In genomic region chrX:27565992-27566391, GRCh38 we compare ENCODE assay signal across 23 cellular contexts. TPM values are rescaled to one million over a fixed set of nuclear protein-coding genes. Genes with fewer than 3 reads are reported as not detected.
DNase-seq lines count a peak whose midpoint lies in the region; FAIRE-seq and TF ChIP-seq lines count a peak whose summit lies in the region.
"Had no signal": no experiment of that assay in that cellular context is flagged by ENCODE, and none has a peak within 500 bp of the region (broad histone marks: within the 10 kb centered on the region; RNA-seq: fewer than 3 reads in every experiment).

No MANE protein-coding gene starts in this region.

- no peaks in the 10 kb centered on the region for H3K36me3 Mint-ChIP-seq in MCF 10A (ENCODE audit: insufficient read depth, unreplicated experiment)
- H3K36me3 Mint-ChIP-seq: activated CD4-positive, alpha-beta memory T cell treated with anti-CD3 and anti-CD28 coated beads for 36 hours had no signal

- H3K27me3 Mint-ChIP-seq in MCF 10A (ENCODE audit: insufficient read depth, unreplicated experiment), result no peaks in the 10 kb centered on the region
- H3K27me3 Mint-ChIP-seq: activated CD4-positive, alpha-beta memory T cell treated with anti-CD3 and anti-CD28 coated beads for 36 hours; stimulated activated naive CD8-positive, alpha-beta T cell treated with anti-CD3 and anti-CD28 coated beads, Interleukin-15, amount 100 ng/mL, for 72 hours had no signal

- no peak overlapping the region for H3K14ac ChIP-seq in H1 (ENCODE audit: insufficient read length)

- H3K27me3 ChIP-seq in mammary epithelial cell (ENCODE audit: insufficient read depth, low read length), result no peaks in the 10 kb centered on the region
- H3K27me3 ChIP-seq in H1 (replicated peaks in 1 of 4; ENCODE audit: control insufficient read depth in 3 of 4, extremely low read depth in 1 of 4, insufficient read depth in 3 of 4, low read length in 3 of 4), result no peaks in the 10 kb centered on the region
- H3K27me3 ChIP-seq in testis, result no peaks in the 10 kb centered on the region
- H3K27me3 ChIP-seq: gastroesophageal sphincter, upper lobe of right lung had no signal

- no peak overlapping the region for H3K18ac ChIP-seq in H1 (ENCODE audit: extremely low read depth, low read length)

- no peak overlapping the region for H2AK5ac ChIP-seq in H1 (ENCODE audit: low read depth, low read length)

- no peaks in the 10 kb centered on the region for H3K79me1 ChIP-seq in H1 (ENCODE audit: low read depth, low read length)

- FAIRE-seq in H1 (lab: Jason Lieb, UNC), result no peak

- no peak overlapping the region for H3K56ac ChIP-seq in H1 (replicated peaks; ENCODE audit: insufficient read length, low read depth, low read length)

- H2BK120ac ChIP-seq in H1 (replicated peaks; ENCODE audit: low read depth, low read length), result no peak overlapping the region

- no peak overlapping the region for H3K9ac ChIP-seq in mammary epithelial cell (ENCODE audit: insufficient read depth, low read length)
- no peak overlapping the region for H3K9ac ChIP-seq in H1 (replicated peaks in 1 of 4; ENCODE audit: extremely low read depth in 1 of 4, low read depth in 3 of 4, low read length in 3 of 4)
- H3K9ac ChIP-seq: GM23248 had no signal

- H3K4me1 ChIP-seq in mammary epithelial cell (ENCODE audit: insufficient read depth, low read length), result no peaks in the 10 kb centered on the region
- H3K4me1 ChIP-seq in H1 (replicated peaks in 1 of 4; ENCODE audit: control insufficient read depth in 3 of 4, insufficient read depth in 4 of 4, low read length in 3 of 4), result peaks cover 0 to 2% (median 0%) of the 10 kb centered on the region in 4 experiments; a peak in 1 of 7 replicates
- no peaks in the 10 kb centered on the region for H3K4me1 ChIP-seq in testis
- H3K4me1 ChIP-seq: gastroesophageal sphincter, upper lobe of right lung had no signal

- no peak overlapping the region for H2BK20ac ChIP-seq in H1 (ENCODE audit: low read length)

- POLR2A ChIA-PET in MCF 10A (lab: Yijun Ruan, JAX), result no interaction called here
- POLR2A ChIA-PET in H1 (lab: Charles Lee; ENCODE audit: partially characterized antibody), result no interaction called here

- H4K20me1 ChIP-seq in mammary epithelial cell (ENCODE audit: insufficient read depth, low read length), result no peaks in the 10 kb centered on the region
- H4K20me1 ChIP-seq in H1 (replicated peaks in 1 of 2; ENCODE audit: control insufficient read depth in 1 of 2, insufficient read depth in 2 of 2, low read length in 2 of 2), result no peaks in the 10 kb centered on the region

- no peaks in the 10 kb centered on the region for H3K23me2 ChIP-seq in H1 (ENCODE audit: low read depth, low read length)

- no peak overlapping the region for H4K91ac ChIP-seq in H1 (replicated peaks; ENCODE audit: insufficient read length, low read length)

- DNase-seq in mammary epithelial cell, result no peak
- no peak for DNase-seq in MCF 10A (ENCODE audit: unreplicated experiment)
- DNase-seq in H1 (ENCODE audit: low read depth in 1 of 2, low spot score in 2 of 2), result no peak
- DNase-seq in iris pigment epithelial cell (ENCODE audit: low read depth), result peak; percentile 64
- peak; percentile 76 for DNase-seq in testis
- DNase-seq in DMS153 treated with DMSO at 0.1 percent for 48 hours (lab: John Stamatoyannopoulos, UW; ENCODE audit: unreplicated experiment), result no peak
- DNase-seq in amygdala (lab: John Stamatoyannopoulos, UW), result no peak
- no peak for DNase-seq in activated CD4-positive, alpha-beta T cell treated with anti-CD3 and anti-CD28 coated beads, Interleukin-2, amount 50 U/mL, for 1 hour
- DNase-seq: 8988T; activated CD4-positive, alpha-beta memory T cell treated with anti-CD3 and anti-CD28 coated beads for 36 hours; activated T-cell treated with anti-CD3 and anti-CD28 coated beads, Interleukin-2, amount 50 U/mL, for 48 hours; DMS153; GM23248; KG1; NCI-H748 treated with DMSO at 0.1 percent for 48 hours; PC-9; stimulated activated naive CD8-positive, alpha-beta T cell treated with anti-CD3 and anti-CD28 coated beads, Interleukin-15, amount 100 ng/mL, for 72 hours; upper lobe of right lung had no signal

- H2BK15ac ChIP-seq in H1 (ENCODE audit: low read length), result no peak overlapping the region

- H3K4ac ChIP-seq in H1 (replicated peaks; ENCODE audit: insufficient read length, low read depth, low read length), result no peak overlapping the region

- H3K27ac ChIP-seq in mammary epithelial cell (ENCODE audit: insufficient read depth, low read depth, low read length) (no peak overlapping the region), H1 (ENCODE audit: low read depth, low read length) (no peak overlapping the region), testis (peak overlapping the region; percentile 50 to 55)
- H3K27ac ChIP-seq: C4-2B, gastroesophageal sphincter, GM23248, PC-9, upper lobe of right lung had no signal

- TF ChIP-seq RAD21 in H1 (IDR thresholded peaks at IDR 0.05 in 1 of 2, conservative IDR thresholded peaks at IDR 0.05 in 1 of 2; ENCODE audit: low read depth in 2 of 2, low read length in 2 of 2), result no peak

- H3K36me3 ChIP-seq in mammary epithelial cell (ENCODE audit: insufficient read depth, low read length) (no peaks in the 10 kb centered on the region), H1 (ENCODE audit: control insufficient read depth in 2 of 4, insufficient read depth in 4 of 4, low read length in 3 of 4) (no peaks in the 10 kb centered on the region), testis (ENCODE audit: low read depth, missing control alignments) (no peaks in the 10 kb centered on the region)
- H3K36me3 ChIP-seq: gastroesophageal sphincter, upper lobe of right lung had no signal

- H3K4me3 ChIP-seq in mammary epithelial cell (replicated peaks in 1 of 3; ENCODE audit: insufficient read depth in 1 of 3, low read depth in 2 of 3, low read length in 3 of 3) (no peak overlapping the region), H1 (ENCODE audit: extremely low read depth in 1 of 4, insufficient read depth in 2 of 4, low read depth in 3 of 4, low read length in 4 of 4) (no peak overlapping the region), testis (no peak overlapping the region)
- H3K4me3 ChIP-seq: gastroesophageal sphincter, GM23248, PC-9, upper lobe of right lung had no signal

- 48% methylated on average over 5 of the region's 5 CpGs for WGBS in mammary epithelial cell (ENCODE audit: low coverage, missing lambda C conversion rate)
- WGBS in H1 (ENCODE audit: extremely low coverage in 1 of 2, insufficient coverage in 1 of 2, insufficient read length in 1 of 2, insufficient replicate concordance in 2 of 2, low coverage in 1 of 2, low lambda C conversion rate in 2 of 2, missing lambda C conversion rate in 1 of 2), 2 experiments, result 97% methylated on average over 3 of the region's 5 CpGs; no CpG with 5 or more reads in 1 of the 2 experiments
- WGBS in testis, 2 donors, result 21 to 22% methylated on average over 5 of the region's 5 CpGs

- TF ChIP-seq EP300 in H1 (IDR thresholded peaks at IDR 0.05; ENCODE audit: borderline replicate concordance in 1 of 2, low read depth in 2 of 2, low read length in 2 of 2), result no peak

- H3K23ac ChIP-seq in H1 (ENCODE audit: insufficient read length), result no peak overlapping the region

- H3K9me3 Mint-ChIP-seq in MCF 10A (ENCODE audit: unreplicated experiment), result peaks cover 7% of the 10 kb centered on the region
- H3K9me3 Mint-ChIP-seq: activated CD4-positive, alpha-beta memory T cell treated with anti-CD3 and anti-CD28 coated beads for 36 hours; stimulated activated naive CD8-positive, alpha-beta T cell treated with anti-CD3 and anti-CD28 coated beads, Interleukin-15, amount 100 ng/mL, for 72 hours had no signal

- peak overlapping the region; percentile 26 for H2AFZ ChIP-seq in mammary epithelial cell (ENCODE audit: low read depth, low read length)
- no peak overlapping the region for H2AFZ ChIP-seq in H1 (ENCODE audit: low read length)
- H2AFZ ChIP-seq: GM23248, PC-9 had no signal

- intact Hi-C loops in mammary epithelial cell (cut with micrococcal nuclease) (no loop called here), MCF 10A (cut with micrococcal nuclease) (no loop called here), testis (cut with DNase I; ENCODE audit: low total_unique reads) (no loop called here)

- H2BK5ac ChIP-seq in H1 (ENCODE audit: low read depth, low read length), result no peak overlapping the region

- H3K4me1 Mint-ChIP-seq in MCF 10A (ENCODE audit: insufficient read depth, unreplicated experiment), result no peaks in the 10 kb centered on the region
- H3K4me1 Mint-ChIP-seq: stimulated activated naive CD8-positive, alpha-beta T cell treated with anti-CD3 and anti-CD28 coated beads, Interleukin-15, amount 100 ng/mL, for 72 hours had no signal

- CTCF ChIA-PET in mammary epithelial cell (lab: Charles Lee; ENCODE audit: low non-redundant PET) (no interaction called here), MCF 10A (lab: Yijun Ruan, JAX) (no interaction called here), H1 (lab: Charles Lee; ENCODE audit: partially characterized antibody) (interaction anchor here (0.7 kb wide), 1 partner anchor 10 kb away, joined by 3 read pairs; no protein-coding TSS in a partner anchor)

- no peak overlapping the region for H3K27ac Mint-ChIP-seq in MCF 10A (ENCODE audit: low read depth, unreplicated experiment)
- H3K27ac Mint-ChIP-seq: activated CD4-positive, alpha-beta memory T cell treated with anti-CD3 and anti-CD28 coated beads for 36 hours; stimulated activated naive CD8-positive, alpha-beta T cell treated with anti-CD3 and anti-CD28 coated beads, Interleukin-15, amount 100 ng/mL, for 72 hours had no signal

- no peak for TF ChIP-seq POLR2A in H1 (IDR thresholded peaks at IDR 0.05; ENCODE audit: control extremely low read depth in 1 of 2, low read depth in 2 of 2, low read length in 2 of 2)
- no peak for TF ChIP-seq POLR2A in testis (IDR thresholded peaks at IDR 0.05)

- H3K9me3 ChIP-seq in mammary epithelial cell (replicated peaks; ENCODE audit: insufficient read depth, low read length), result no peaks in the 10 kb centered on the region
- no peaks in the 10 kb centered on the region for H3K9me3 ChIP-seq in H1 (ENCODE audit: insufficient read depth in 2 of 2, low read depth in 1 of 2, low read length in 1 of 2)
- no peaks in the 10 kb centered on the region for H3K9me3 ChIP-seq in testis
- H3K9me3 ChIP-seq: gastroesophageal sphincter, upper lobe of right lung had no signal

- in situ Hi-C loops in mammary epithelial cell (cut with MboI; ENCODE audit: low sequenced_read_pairs in 2 of 2), result loop anchor here in 1 of 2 donors (25.0 kb wide), 1 partner anchor 121 kb away; no protein-coding TSS in a partner anchor

- H2BK12ac ChIP-seq in H1 (ENCODE audit: low read depth, low read length), result no peak overlapping the region

- H3K79me2 ChIP-seq in mammary epithelial cell (ENCODE audit: insufficient read depth, low read length) (no peaks in the 10 kb centered on the region), H1 (ENCODE audit: control insufficient read depth in 1 of 2, insufficient read depth in 2 of 2, low read length in 2 of 2) (no peaks in the 10 kb centered on the region)

- H4K8ac ChIP-seq in H1 (ENCODE audit: extremely low read depth, insufficient read depth, low read length), result no peak overlapping the region

- no TSS peak for BruUV-seq in mammary epithelial cell (replicated peaks; lab: Mats Ljungman, UMichigan)
- BruUV-seq in MCF 10A (replicated peaks; lab: Mats Ljungman, UMichigan), result no TSS peak

- H3K4me2 ChIP-seq in mammary epithelial cell (ENCODE audit: insufficient read depth, low read depth, low read length), result no peak overlapping the region
- no peak overlapping the region for H3K4me2 ChIP-seq in H1 (ENCODE audit: insufficient read depth in 1 of 2, low read depth in 2 of 2, low read length in 2 of 2)
- H3K4me2 ChIP-seq: PC-9 had no signal

- no peak overlapping the region for H3K4me3 Mint-ChIP-seq in MCF 10A (ENCODE audit: unreplicated experiment)
- H3K4me3 Mint-ChIP-seq: activated CD4-positive, alpha-beta memory T cell treated with anti-CD3 and anti-CD28 coated beads for 36 hours; stimulated activated naive CD8-positive, alpha-beta T cell treated with anti-CD3 and anti-CD28 coated beads, Interleukin-15, amount 100 ng/mL, for 72 hours had no signal

- dilution Hi-C loops in mammary epithelial cell (cut with HindIII; ENCODE audit: low sequenced_read_pairs), result no loop called here

- no peak for TF ChIP-seq CTCF in mammary epithelial cell (conservative IDR thresholded peaks at IDR 0.05 in 1 of 2, IDR thresholded peaks at IDR 0.05 in 1 of 2; ENCODE audit: extremely low read depth in 1 of 2, insufficient read depth in 1 of 2, low read depth in 1 of 2, low read length in 2 of 2)
- no peak for TF ChIP-seq CTCF in MCF 10A (IDR thresholded peaks at IDR 0.05; ENCODE audit: unreplicated experiment)
- no peak for TF ChIP-seq CTCF in H1 (IDR thresholded peaks at IDR 0.05; ENCODE audit: control extremely low read depth in 1 of 3, insufficient read depth in 1 of 3, low read depth in 1 of 3, low read length in 3 of 3)
- no peak for TF ChIP-seq CTCF in testis (IDR thresholded peaks at IDR 0.05)

- H4K5ac ChIP-seq in H1 (ENCODE audit: insufficient read length, low read depth, low read length), result no peak overlapping the region

RNA-seq across cellular contexts. Expression of gene DCAF8L2, which starts 24.2 kb away (rescaled TPM):
- total RNA-seq in mammary epithelial cell (not detected), MCF 10A (2022) (not detected in 2 replicates), testis (100 to 1,000 TPM; 125 to 175 TPM)
- polyA plus RNA-seq in mammary epithelial cell (not detected), H1 (2011; rRNA removed) (not detected in 2 replicates), testis (ENCODE audit: insufficient read depth, low read depth, low replicate concordance) (55.4 TPM)
- not detected for polyA minus RNA-seq in mammary epithelial cell
- not detected in 2 replicates for total RNA-seq in H1 (2021; fragmentation: NEBNext Ultra II Directional; extraction: Animal tissue kit (Norgen Biotek cat#: 25700))
- polyA plus RNA-seq in H1 (2011; cell fraction: cytosol; rRNA removed), result not detected
- not detected for polyA plus RNA-seq in H1 (2011; cell fraction: nucleus; rRNA removed)
- polyA plus RNA-seq in H1 (2012, experiment 1 of 2), result not detected in 4 replicates
- not detected for polyA plus RNA-seq in H1 (2012, experiment 2 of 2)
- polyA plus RNA-seq in H1 (2013, experiment 1 of 2), result 0.02 TPM
- not detected for polyA plus RNA-seq in H1 (2013, experiment 2 of 2)
- polyA minus RNA-seq in H1 (2011; rRNA and poly(A)+ RNA removed), result not detected in 2 replicates
- not detected for polyA minus RNA-seq in H1 (2011; cell fraction: cytosol; rRNA and poly(A)+ RNA removed)
- polyA minus RNA-seq in H1 (2011; cell fraction: nucleus; rRNA and poly(A)+ RNA removed), result not detected
- total RNA-seq: activated CD4-positive, alpha-beta memory T cell treated with anti-CD3 and anti-CD28 coated beads for 36 hours; chondrocyte; GM23248; renal cortical epithelial cell; upper lobe of right lung had no signal
- polyA plus RNA-seq: GM23248, neural cell had no signal

Comparison
In these comparisons a context has a peak if more than half of its experiments do, and no peak if none do; other contexts are left out.
1. DNase-seq: peak in iris pigment epithelial cell (single experiment) and testis (single experiment); none in mammary epithelial cell (single experiment), MCF 10A (single experiment), H1 (0 of 2), DMS153 treated with DMSO at 0.1 percent for 48 hours (single experiment), amygdala (0 of 56) and activated CD4-positive, alpha-beta T cell treated with anti-CD3 and anti-CD28 coated beads, Interleukin-2, amount 50 U/mL, for 1 hour (single experiment).
2. H3K27ac ChIP-seq: peak in testis (2 of 2); none in mammary epithelial cell (single experiment) and H1 (single experiment).
3. RNA of gene DCAF8L2, which starts 24.2 kb away (total RNA-seq): 125 to 175 TPM in testis; not detected in mammary epithelial cell, not detected in MCF 10A and not detected in H1; every median in the first group is over 100 times any median in the second.